In the genomic region with DNA sequence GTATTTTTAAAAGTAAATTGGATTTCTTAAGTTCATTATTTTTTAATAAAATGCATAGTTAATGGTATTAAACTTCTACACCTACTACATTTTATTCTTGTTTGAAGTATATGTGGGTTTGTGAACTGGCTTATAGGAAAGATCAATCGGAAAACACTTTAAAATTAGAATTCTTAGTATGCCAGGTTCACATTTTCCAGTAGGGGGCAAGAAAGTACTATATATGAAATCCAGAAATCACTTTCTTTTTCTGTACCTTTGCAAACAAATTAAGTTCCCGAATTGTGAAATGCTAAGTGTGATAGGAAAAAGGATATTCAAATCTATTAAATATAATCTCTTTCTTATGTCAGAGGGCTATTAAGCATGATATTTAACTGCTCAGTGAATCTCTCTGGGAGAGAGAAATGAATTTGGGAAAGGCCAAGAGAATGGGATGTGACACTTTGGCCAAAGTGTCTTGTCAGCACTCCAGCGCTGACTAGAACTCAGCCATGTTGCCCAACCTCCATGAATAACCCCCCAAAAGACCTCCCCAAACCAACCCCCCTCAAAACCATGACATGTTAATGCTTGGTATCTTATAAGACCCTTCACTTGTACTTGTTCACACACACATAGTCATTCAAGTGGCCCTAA, we compare ENCODE assay signal across 8 cellular contexts.
DNase-seq lines count a peak whose midpoint lies in the region; ATAC-seq and TF ChIP-seq lines count a peak whose summit lies in the region.

No MANE protein-coding gene starts in this region.

- intact Hi-C loops in adrenal gland (cut with DNase I), result no loop called here
- intact Hi-C loops in right lobe of liver (cut with DNase I), result no loop called here

- no peaks in the 10 kb centered on the region for H3K36me3 Mint-ChIP-seq in T-cell
- H3K36me3 Mint-ChIP-seq in activated CD8-positive, alpha-beta memory T cell treated with anti-CD3 and anti-CD28 coated beads, Interleukin-2, amount 10 ng/mL, durations not matched to agents 7 days and 5 days, result no peaks in the 10 kb centered on the region

- H3K27me3 ChIP-seq in adrenal gland (no peaks in the 10 kb centered on the region), right lobe of liver (no peaks in the 10 kb centered on the region)

- DNase-seq in NOMO-1 treated with DMSO at 0.1 percent for 48 hours (lab: John Stamatoyannopoulos, UW; ENCODE audit: unreplicated experiment), result peak; percentile 4
- no peak for DNase-seq in NOMO-1 treated with dmso at 0.1 percent for 144 hours (lab: John Stamatoyannopoulos, UW; ENCODE audit: unreplicated experiment)
- DNase-seq in M059J (ENCODE audit: low read depth), result peak; percentile 5
- DNase-seq in adrenal gland, result no peak
- DNase-seq in right lobe of liver, result no peak
- no peak for DNase-seq in T-cell
- DNase-seq in AG08395 (ENCODE audit: low spot score), result no peak
- no peak for DNase-seq in activated CD8-positive, alpha-beta memory T cell treated with anti-CD3 and anti-CD28 coated beads, Interleukin-2, amount 10 ng/mL, durations not matched to agents 7 days and 5 days

- H3K27ac ChIP-seq in adrenal gland (no peak overlapping the region), right lobe of liver (no peak overlapping the region)

- ATAC-seq in right lobe of liver (peak in 3 of 4 donors; percentile 52 to 80 (median 57)), T-cell (replicated peaks in 1 of 4) (no peak)
- no peak for ATAC-seq in activated CD8-positive, alpha-beta memory T cell treated with anti-CD3 and anti-CD28 coated beads, Interleukin-2, amount 10 ng/mL, durations not matched to agents 7 days and 5 days

- 27 to 32% (median 29%) methylated on average over 3 of the region's 3 CpGs for WGBS in adrenal gland, 4 donors
- WGBS in right lobe of liver (ENCODE audit: insufficient coverage, low coverage, low lambda C conversion rate, missing lambda C conversion rate), result 23% methylated on average over 3 of the region's 3 CpGs

- no peak overlapping the region for H3K4me3 Mint-ChIP-seq in T-cell
- no peak overlapping the region for H3K4me3 Mint-ChIP-seq in activated CD8-positive, alpha-beta memory T cell treated with anti-CD3 and anti-CD28 coated beads, Interleukin-2, amount 10 ng/mL, durations not matched to agents 7 days and 5 days

- H3K27ac Mint-ChIP-seq in T-cell, result no peak overlapping the region
- no peak overlapping the region for H3K27ac Mint-ChIP-seq in activated CD8-positive, alpha-beta memory T cell treated with anti-CD3 and anti-CD28 coated beads, Interleukin-2, amount 10 ng/mL, durations not matched to agents 7 days and 5 days

- H3K36me3 ChIP-seq in adrenal gland (replicated peaks in 1 of 2) (no peaks in the 10 kb centered on the region), right lobe of liver (no peaks in the 10 kb centered on the region)

- peak; percentile 34 to 61 (median 46) for TF ChIP-seq CTCF in adrenal gland (IDR thresholded peaks at IDR 0.05)
- peak; percentile 59 to 63 (median 60) for TF ChIP-seq CTCF in right lobe of liver (IDR thresholded peaks at IDR 0.05)

- peaks cover 0 to 4% of the 10 kb centered on the region in 2 donors for H3K27me3 Mint-ChIP-seq in T-cell
- peaks cover 3% of the 10 kb centered on the region for H3K27me3 Mint-ChIP-seq in activated CD8-positive, alpha-beta memory T cell treated with anti-CD3 and anti-CD28 coated beads, Interleukin-2, amount 10 ng/mL, durations not matched to agents 7 days and 5 days

- CTCF ChIA-PET in T-cell (lab: Charles Lee), result interaction anchor here (0.6 kb wide), 2 partner anchors 70 to 358 kb away, joined by 4 to 8 read pairs; no protein-coding TSS in a partner anchor
- CTCF ChIA-PET in activated CD8-positive, alpha-beta memory T cell treated with anti-CD3 and anti-CD28 coated beads, Interleukin-2, amount 10 ng/mL, durations not matched to agents 7 days and 5 days (lab: Charles Lee), result no interaction called here

- no peaks in the 10 kb centered on the region for H3K9me3 Mint-ChIP-seq in T-cell
- H3K9me3 Mint-ChIP-seq in activated CD8-positive, alpha-beta memory T cell treated with anti-CD3 and anti-CD28 coated beads, Interleukin-2, amount 10 ng/mL, durations not matched to agents 7 days and 5 days (ENCODE audit: low read depth), result no peaks in the 10 kb centered on the region

- TF ChIP-seq POLR2A in adrenal gland (IDR thresholded peaks at IDR 0.05) (no peak), right lobe of liver (IDR thresholded peaks at IDR 0.05) (no peak)

- no peaks in the 10 kb centered on the region for H3K9me3 ChIP-seq in adrenal gland (replicated peaks in 1 of 3)
- no peaks in the 10 kb centered on the region for H3K9me3 ChIP-seq in right lobe of liver

- H3K4me3 ChIP-seq in adrenal gland (no peak overlapping the region), right lobe of liver (no peak overlapping the region)

- H3K4me1 ChIP-seq in adrenal gland (replicated peaks in 1 of 2) (no peaks in the 10 kb centered on the region), right lobe of liver (no peaks in the 10 kb centered on the region)

- POLR2A ChIA-PET in T-cell (lab: Charles Lee), result no interaction called here

- no peaks in the 10 kb centered on the region for H3K4me1 Mint-ChIP-seq in T-cell
- H3K4me1 Mint-ChIP-seq in activated CD8-positive, alpha-beta memory T cell treated with anti-CD3 and anti-CD28 coated beads, Interleukin-2, amount 10 ng/mL, durations not matched to agents 7 days and 5 days, result no peaks in the 10 kb centered on the region

Comparison
In these comparisons a context has a peak if more than half of its experiments do, and no peak if none do; other contexts are left out.
1. DNase-seq: peak in NOMO-1 treated with DMSO at 0.1 percent for 48 hours (single experiment) and M059J (single experiment); none in NOMO-1 treated with dmso at 0.1 percent for 144 hours (single experiment), adrenal gland (0 of 7), right lobe of liver (0 of 3), T-cell (0 of 34), AG08395 (single experiment) and activated CD8-positive, alpha-beta memory T cell treated with anti-CD3 and anti-CD28 coated beads, Interleukin-2, amount 10 ng/mL, durations not matched to agents 7 days and 5 days (single experiment).
2. ATAC-seq: peak in right lobe of liver (3 of 4); none in T-cell (0 of 4) and activated CD8-positive, alpha-beta memory T cell treated with anti-CD3 and anti-CD28 coated beads, Interleukin-2, amount 10 ng/mL, durations not matched to agents 7 days and 5 days (single experiment).